Comparison of ENCODE assay signal across 2 cellular contexts in the genomic region with DNA sequence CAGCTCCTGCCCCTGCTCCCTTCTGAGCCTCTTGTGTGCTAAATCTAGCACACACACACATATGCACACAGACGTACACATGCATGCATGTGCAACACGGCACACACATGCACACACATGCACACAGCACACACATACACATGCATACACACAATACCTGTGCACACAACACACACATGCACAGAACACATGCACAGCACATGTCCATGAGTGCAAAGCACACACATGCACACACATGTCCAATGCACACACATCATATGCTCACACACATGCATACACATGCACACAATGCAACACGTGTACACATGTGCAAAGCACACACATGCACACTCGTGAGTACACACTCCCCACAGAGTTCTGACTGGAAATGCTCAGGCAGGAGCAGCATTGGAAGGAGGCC.
TF ChIP-seq lines count a peak whose summit lies in the region.

No MANE protein-coding gene starts in this region.

TF ChIP-seq in HepG2, 621 proteins besides CTCF, POLR2A, EP300 and RAD21 (continued from another document):
- TF ChIP-seq, protein P1, sequence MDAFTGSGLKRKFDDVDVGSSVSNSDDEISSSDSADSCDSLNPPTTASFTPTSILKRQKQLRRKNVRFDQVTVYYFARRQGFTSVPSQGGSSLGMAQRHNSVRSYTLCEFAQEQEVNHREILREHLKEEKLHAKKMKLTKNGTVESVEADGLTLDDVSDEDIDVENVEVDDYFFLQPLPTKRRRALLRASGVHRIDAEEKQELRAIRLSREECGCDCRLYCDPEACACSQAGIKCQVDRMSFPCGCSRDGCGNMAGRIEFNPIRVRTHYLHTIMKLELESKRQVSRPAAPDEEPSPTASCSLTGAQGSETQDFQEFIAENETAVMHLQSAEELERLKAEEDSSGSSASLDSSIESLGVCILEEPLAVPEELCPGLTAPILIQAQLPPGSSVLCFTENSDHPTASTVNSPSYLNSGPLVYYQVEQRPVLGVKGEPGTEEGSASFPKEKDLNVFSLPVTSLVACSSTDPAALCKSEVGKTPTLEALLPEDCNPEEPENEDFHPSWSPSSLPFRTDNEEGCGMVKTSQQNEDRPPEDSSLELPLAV (CRISPR knock-in tag; conservative IDR thresholded peaks at IDR 0.05; ENCODE audit: low read depth), result no peak
- TF ChIP-seq, protein P2, sequence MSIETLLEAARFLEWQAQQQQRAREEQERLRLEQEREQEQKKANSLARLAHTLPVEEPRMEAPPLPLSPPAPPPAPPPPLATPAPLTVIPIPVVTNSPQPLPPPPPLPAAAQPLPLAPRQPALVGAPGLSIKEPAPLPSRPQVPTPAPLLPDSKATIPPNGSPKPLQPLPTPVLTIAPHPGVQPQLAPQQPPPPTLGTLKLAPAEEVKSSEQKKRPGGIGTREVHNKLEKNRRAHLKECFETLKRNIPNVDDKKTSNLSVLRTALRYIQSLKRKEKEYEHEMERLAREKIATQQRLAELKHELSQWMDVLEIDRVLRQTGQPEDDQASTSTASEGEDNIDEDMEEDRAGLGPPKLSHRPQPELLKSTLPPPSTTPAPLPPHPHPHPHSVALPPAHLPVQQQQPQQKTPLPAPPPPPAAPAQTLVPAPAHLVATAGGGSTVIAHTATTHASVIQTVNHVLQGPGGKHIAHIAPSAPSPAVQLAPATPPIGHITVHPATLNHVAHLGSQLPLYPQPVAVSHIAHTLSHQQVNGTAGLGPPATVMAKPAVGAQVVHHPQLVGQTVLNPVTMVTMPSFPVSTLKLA (IDR thresholded peaks at IDR 0.05), result peak; percentile 98

TF ChIP-seq in GM12878, 131 proteins besides CTCF, POLR2A, EP300 and RAD21:
- TF ChIP-seq, protein P3, sequence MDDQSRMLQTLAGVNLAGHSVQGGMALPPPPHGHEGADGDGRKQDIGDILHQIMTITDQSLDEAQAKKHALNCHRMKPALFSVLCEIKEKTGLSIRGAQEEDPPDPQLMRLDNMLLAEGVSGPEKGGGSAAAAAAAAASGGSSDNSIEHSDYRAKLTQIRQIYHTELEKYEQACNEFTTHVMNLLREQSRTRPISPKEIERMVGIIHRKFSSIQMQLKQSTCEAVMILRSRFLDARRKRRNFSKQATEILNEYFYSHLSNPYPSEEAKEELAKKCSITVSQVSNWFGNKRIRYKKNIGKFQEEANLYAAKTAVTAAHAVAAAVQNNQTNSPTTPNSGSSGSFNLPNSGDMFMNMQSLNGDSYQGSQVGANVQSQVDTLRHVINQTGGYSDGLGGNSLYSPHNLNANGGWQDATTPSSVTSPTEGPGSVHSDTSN (IDR thresholded peaks at IDR 0.05; ENCODE audit: insufficient replicate concordance, low read depth, low read length), result peak; percentile 15
- peak; percentile 18 for TF ChIP-seq NR2C2 (IDR thresholded peaks at IDR 0.05; ENCODE audit: borderline replicate concordance, control insufficient read depth, insufficient read length, low read depth)
- TF ChIP-seq POU2F2 (IDR thresholded peaks at IDR 0.05; ENCODE audit: borderline replicate concordance, low read depth, low read length), result no peak
- TF ChIP-seq RAD51 (IDR thresholded peaks at IDR 0.05), result no peak
- TF ChIP-seq, protein P4, sequence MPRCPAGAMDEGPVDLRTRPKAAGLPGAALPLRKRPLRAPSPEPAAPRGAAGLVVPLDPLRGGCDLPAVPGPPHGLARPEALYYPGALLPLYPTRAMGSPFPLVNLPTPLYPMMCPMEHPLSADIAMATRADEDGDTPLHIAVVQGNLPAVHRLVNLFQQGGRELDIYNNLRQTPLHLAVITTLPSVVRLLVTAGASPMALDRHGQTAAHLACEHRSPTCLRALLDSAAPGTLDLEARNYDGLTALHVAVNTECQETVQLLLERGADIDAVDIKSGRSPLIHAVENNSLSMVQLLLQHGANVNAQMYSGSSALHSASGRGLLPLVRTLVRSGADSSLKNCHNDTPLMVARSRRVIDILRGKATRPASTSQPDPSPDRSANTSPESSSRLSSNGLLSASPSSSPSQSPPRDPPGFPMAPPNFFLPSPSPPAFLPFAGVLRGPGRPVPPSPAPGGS (IDR thresholded peaks at IDR 0.05; ENCODE audit: borderline replicate concordance, insufficient read depth, low read depth, low read length, poor library complexity, severe bottlenecking), result peak; percentile 91
- no peak for TF ChIP-seq CREM (IDR thresholded peaks at IDR 0.05; ENCODE audit: low read depth)
- no peak for TF ChIP-seq YBX1 (IDR thresholded peaks at IDR 0.05)
- TF ChIP-seq ZNF217 (IDR thresholded peaks at IDR 0.05), result no peak
- 0 out of 2 replicates have a peak, but pooled peaks have one; percentile 32 for TF ChIP-seq TCF3 (IDR thresholded peaks at IDR 0.05; ENCODE audit: borderline replicate concordance, insufficient read depth, low read depth, low read length)
- TF ChIP-seq, protein P5, sequence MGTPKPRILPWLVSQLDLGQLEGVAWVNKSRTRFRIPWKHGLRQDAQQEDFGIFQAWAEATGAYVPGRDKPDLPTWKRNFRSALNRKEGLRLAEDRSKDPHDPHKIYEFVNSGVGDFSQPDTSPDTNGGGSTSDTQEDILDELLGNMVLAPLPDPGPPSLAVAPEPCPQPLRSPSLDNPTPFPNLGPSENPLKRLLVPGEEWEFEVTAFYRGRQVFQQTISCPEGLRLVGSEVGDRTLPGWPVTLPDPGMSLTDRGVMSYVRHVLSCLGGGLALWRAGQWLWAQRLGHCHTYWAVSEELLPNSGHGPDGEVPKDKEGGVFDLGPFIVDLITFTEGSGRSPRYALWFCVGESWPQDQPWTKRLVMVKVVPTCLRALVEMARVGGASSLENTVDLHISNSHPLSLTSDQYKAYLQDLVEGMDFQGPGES (IDR thresholded peaks at IDR 0.05), result no peak
- TF ChIP-seq POLR2AphosphoS5 (IDR thresholded peaks at IDR 0.05; ENCODE audit: low read length), result no peak
- no peak for TF ChIP-seq EGR1 (IDR thresholded peaks at IDR 0.05; ENCODE audit: borderline replicate concordance in 1 of 2, low read depth in 2 of 2, low read length in 2 of 2)
- TF ChIP-seq ZNF207 (IDR thresholded peaks at IDR 0.05; ENCODE audit: borderline replicate concordance), result no peak
- no peak for TF ChIP-seq SUZ12 (IDR thresholded peaks at IDR 0.05; ENCODE audit: unreplicated experiment)
- TF ChIP-seq CEBPB (IDR thresholded peaks at IDR 0.05; ENCODE audit: borderline replicate concordance in 1 of 2, low read depth in 2 of 2, low read length in 2 of 2), result no peak
TF ChIP-seq in GM12878: peak in this region for 4.
